Comparison of ENCODE assay signal across 1 cellular context in the genomic region with DNA sequence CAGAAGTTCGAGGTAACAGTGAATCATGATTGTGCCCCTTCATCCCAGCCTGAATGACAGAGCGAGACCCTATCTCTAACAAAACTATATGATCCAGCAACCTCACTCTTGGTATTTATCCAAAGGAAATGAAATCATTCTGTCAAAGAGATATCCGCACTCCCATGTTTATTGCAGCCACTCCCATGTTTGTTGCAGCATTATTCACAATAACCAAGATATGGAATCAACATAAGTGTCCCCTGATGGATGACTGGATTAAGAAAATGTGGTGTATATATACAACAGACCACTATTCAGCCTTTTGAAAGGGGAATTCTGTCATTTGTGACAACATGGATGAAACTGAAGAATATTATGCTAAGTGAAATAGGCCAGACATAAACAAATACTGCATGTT.
TF ChIP-seq lines count a peak whose summit lies in the region.

No MANE protein-coding gene starts in this region.

TF ChIP-seq in IMR-90, 13 proteins besides CTCF, POLR2A, EP300 and RAD21 (continued from another document):
- TF ChIP-seq MXI1 (IDR thresholded peaks at IDR 0.05; ENCODE audit: borderline replicate concordance, low read depth, low read length) (no peak), BHLHE40 (IDR thresholded peaks at IDR 0.05; ENCODE audit: low read depth, low read length) (no peak), CEBPB (IDR thresholded peaks at IDR 0.05; ENCODE audit: low read depth, low read length) (no peak), SMC3 (IDR thresholded peaks at IDR 0.05; ENCODE audit: low read depth, low read length) (no peak), RCOR1 (IDR thresholded peaks at IDR 0.05; ENCODE audit: insufficient replicate concordance, low read length) (no peak), RFX5 (IDR thresholded peaks at IDR 0.05; ENCODE audit: low read depth, low read length) (no peak), MAZ (IDR thresholded peaks at IDR 0.05; ENCODE audit: borderline replicate concordance, low read depth, low read length) (no peak), CHD1 (IDR thresholded peaks at IDR 0.05; ENCODE audit: low read depth, low read length) (no peak), NFE2L2 (IDR thresholded peaks at IDR 0.05; ENCODE audit: low read depth, low read length) (no peak)
- TF ChIP-seq, protein P1, sequence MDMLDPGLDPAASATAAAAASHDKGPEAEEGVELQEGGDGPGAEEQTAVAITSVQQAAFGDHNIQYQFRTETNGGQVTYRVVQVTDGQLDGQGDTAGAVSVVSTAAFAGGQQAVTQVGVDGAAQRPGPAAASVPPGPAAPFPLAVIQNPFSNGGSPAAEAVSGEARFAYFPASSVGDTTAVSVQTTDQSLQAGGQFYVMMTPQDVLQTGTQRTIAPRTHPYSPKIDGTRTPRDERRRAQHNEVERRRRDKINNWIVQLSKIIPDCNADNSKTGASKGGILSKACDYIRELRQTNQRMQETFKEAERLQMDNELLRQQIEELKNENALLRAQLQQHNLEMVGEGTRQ (IDR thresholded peaks at IDR 0.05; ENCODE audit: low read depth, low read length) = no peak
